Comparison of ENCODE assay signal across 9 cellular contexts in the genomic region with DNA sequence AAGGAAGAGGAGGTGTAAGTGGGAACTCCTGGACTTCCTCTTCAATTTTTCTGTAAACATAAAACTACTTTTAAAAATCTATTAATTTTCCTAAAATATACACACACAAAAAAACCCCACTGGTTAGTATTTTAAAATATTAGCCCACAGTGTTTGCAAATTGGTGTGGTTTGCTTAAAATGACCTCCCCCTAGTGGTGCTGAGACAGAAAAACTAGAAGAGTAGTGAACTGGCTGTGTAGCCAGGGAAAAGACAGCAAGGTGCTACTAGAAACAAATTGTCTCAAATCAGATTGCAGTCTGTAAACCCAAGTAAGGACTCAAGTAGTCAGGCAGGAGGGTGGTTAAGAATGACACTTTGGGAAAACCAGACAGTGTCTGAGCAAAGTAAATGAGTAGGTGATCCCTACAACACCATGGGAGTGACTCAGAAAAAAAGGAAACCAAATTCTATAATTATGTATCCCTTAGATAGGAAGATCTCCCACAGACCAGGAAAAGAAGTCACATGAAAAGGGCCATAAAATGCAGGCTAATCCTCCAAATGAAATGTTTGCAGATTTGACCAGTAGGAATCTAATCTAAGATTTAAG. TPM values are rescaled to one million over a fixed set of nuclear protein-coding genes. Genes with fewer than 3 reads are reported as not detected.
A peak's percentile ranks its signal among the peaks of the same experiment; 100 is the strongest.
DNase-seq lines count a peak whose midpoint lies in the region; ATAC-seq, FAIRE-seq and TF ChIP-seq lines count a peak whose summit lies in the region.
"Had no signal": no experiment of that assay in that cellular context is flagged by ENCODE, and none has a peak within 500 bp of the region (broad histone marks: within the 10 kb centered on the region; RNA-seq: fewer than 3 reads in every experiment).

No MANE protein-coding gene starts in this region.

- H3K4me2 ChIP-seq in KMS-11: no peak overlapping the region

- no peak overlapping the region for H3K27ac ChIP-seq in KMS-11

- CTCF ChIA-PET in activated CD4-positive, alpha-beta memory T cell treated with anti-CD3 and anti-CD28 coated beads, Interleukin-2, amount 10 ng/mL, durations not matched to agents 7 days and 5 days (lab: Charles Lee): no interaction called here

- peaks cover 7% of the 10 kb centered on the region for H3K27me3 Mint-ChIP-seq in activated T-cell treated with anti-CD3 and anti-CD28 coated beads, Interleukin-2, amount 50 U/mL, for 72 hours (ENCODE audit: low read depth)
- peaks cover 6% of the 10 kb centered on the region for H3K27me3 Mint-ChIP-seq in activated CD4-positive, alpha-beta memory T cell treated with anti-CD3 and anti-CD28 coated beads, Interleukin-2, amount 10 ng/mL, durations not matched to agents 7 days and 5 days

- no peaks in the 10 kb centered on the region for H3K79me2 ChIP-seq in KMS-11 (ENCODE audit: insufficient read depth, low read depth)

- no peaks in the 10 kb centered on the region for H3K27me3 ChIP-seq in KMS-11 (ENCODE audit: insufficient read depth, low read depth)

- no peaks in the 10 kb centered on the region for H3K9me3 Mint-ChIP-seq in activated T-cell treated with anti-CD3 and anti-CD28 coated beads, Interleukin-2, amount 50 U/mL, for 72 hours
- H3K9me3 Mint-ChIP-seq in activated CD4-positive, alpha-beta memory T cell treated with anti-CD3 and anti-CD28 coated beads, Interleukin-2, amount 10 ng/mL, durations not matched to agents 7 days and 5 days: no peaks in the 10 kb centered on the region
- H3K9me3 Mint-ChIP-seq: dendritic cell treated with granulocyte-macrophage colony-stimulating factor and Interleukin-4, amounts not matched to agents 40 ng/mL and 50 ng/mL, for 4 days had no signal

- H3K4me3 Mint-ChIP-seq in activated T-cell treated with anti-CD3 and anti-CD28 coated beads, Interleukin-2, amount 50 U/mL, for 72 hours: no peak overlapping the region
- H3K4me3 Mint-ChIP-seq in activated CD4-positive, alpha-beta memory T cell treated with anti-CD3 and anti-CD28 coated beads, Interleukin-2, amount 10 ng/mL, durations not matched to agents 7 days and 5 days: no peak overlapping the region
- H3K4me3 Mint-ChIP-seq: dendritic cell treated with granulocyte-macrophage colony-stimulating factor and Interleukin-4, amounts not matched to agents 40 ng/mL and 50 ng/mL, for 4 days had no signal

- POLR2A ChIA-PET in activated CD4-positive, alpha-beta memory T cell treated with anti-CD3 and anti-CD28 coated beads, Interleukin-2, amount 10 ng/mL, durations not matched to agents 7 days and 5 days (lab: Charles Lee): no interaction called here

- peak; percentile 68 for ATAC-seq in GM18907 (IDR thresholded peaks at IDR 0.05; ENCODE audit: unreplicated experiment)
- no peak for ATAC-seq in activated T-cell treated with anti-CD3 and anti-CD28 coated beads, Interleukin-2, amount 50 U/mL, for 72 hours (replicated peaks in 1 of 2)

- FAIRE-seq in urothelium cell line (lab: Jason Lieb, UNC) (no peak), HTR-8/SVneo (lab: Jason Lieb, UNC) (no peak)

- H3K36me3 Mint-ChIP-seq in activated T-cell treated with anti-CD3 and anti-CD28 coated beads, Interleukin-2, amount 50 U/mL, for 72 hours (ENCODE audit: insufficient read depth in 2 of 2): no peaks in the 10 kb centered on the region
- no peaks in the 10 kb centered on the region for H3K36me3 Mint-ChIP-seq in activated CD4-positive, alpha-beta memory T cell treated with anti-CD3 and anti-CD28 coated beads, Interleukin-2, amount 10 ng/mL, durations not matched to agents 7 days and 5 days (ENCODE audit: low read depth)

- no peak overlapping the region for H3K9ac ChIP-seq in KMS-11

- H3K4me3 ChIP-seq in KMS-11 (IDR thresholded peaks at IDR 0.05; ENCODE audit: insufficient read depth, low read depth, low read length): no peak overlapping the region

- no peaks in the 10 kb centered on the region for H4K20me1 ChIP-seq in KMS-11 (ENCODE audit: insufficient read depth)

- H3K4me1 Mint-ChIP-seq in activated T-cell treated with anti-CD3 and anti-CD28 coated beads, Interleukin-2, amount 50 U/mL, for 72 hours (ENCODE audit: low read depth): no peaks in the 10 kb centered on the region
- no peaks in the 10 kb centered on the region for H3K4me1 Mint-ChIP-seq in activated CD4-positive, alpha-beta memory T cell treated with anti-CD3 and anti-CD28 coated beads, Interleukin-2, amount 10 ng/mL, durations not matched to agents 7 days and 5 days

- TF ChIP-seq CTCF in KMS-11 (conservative IDR thresholded peaks at IDR 0.05; ENCODE audit: low read depth, low read length): peak; percentile 82

- H3K36me3 ChIP-seq in KMS-11 (ENCODE audit: insufficient read depth): no peaks in the 10 kb centered on the region

- peaks cover 11% of the 10 kb centered on the region for H3K4me1 ChIP-seq in KMS-11 (ENCODE audit: low read depth, poor library complexity, severe bottlenecking)

- no peak overlapping the region for H2AFZ ChIP-seq in KMS-11 (ENCODE audit: low read depth)

- H3K27ac Mint-ChIP-seq in activated T-cell treated with anti-CD3 and anti-CD28 coated beads, Interleukin-2, amount 50 U/mL, for 72 hours: no peak overlapping the region
- H3K27ac Mint-ChIP-seq in activated CD4-positive, alpha-beta memory T cell treated with anti-CD3 and anti-CD28 coated beads, Interleukin-2, amount 10 ng/mL, durations not matched to agents 7 days and 5 days: no peak overlapping the region
- H3K27ac Mint-ChIP-seq: dendritic cell treated with granulocyte-macrophage colony-stimulating factor and Interleukin-4, amounts not matched to agents 40 ng/mL and 50 ng/mL, for 4 days had no signal

- DNase-seq in AG08395 (ENCODE audit: low spot score) (peak; percentile 2), dermis blood vessel endothelial cell (peak; percentile 22), urothelium cell line (ENCODE audit: low spot score) (peak; percentile 27), HTR-8/SVneo (ENCODE audit: insufficient read length, low spot score) (no peak)
- no peak for DNase-seq in activated T-cell treated with anti-CD3 and anti-CD28 coated beads, Interleukin-2, amount 50 U/mL, for 72 hours
- DNase-seq in activated CD4-positive, alpha-beta memory T cell treated with anti-CD3 and anti-CD28 coated beads, Interleukin-2, amount 10 ng/mL, durations not matched to agents 7 days and 5 days: no peak

RNA-seq across cellular contexts. Expression of gene AMTN, which starts 26.0 kb away (rescaled TPM):
- not detected in 2 replicates for total RNA-seq in dermis blood vessel endothelial cell
- total RNA-seq in activated T-cell treated with anti-CD3 and anti-CD28 coated beads, Interleukin-2, amount 50 U/mL, for 72 hours: not detected
- not detected for total RNA-seq in activated CD4-positive, alpha-beta memory T cell treated with anti-CD3 and anti-CD28 coated beads, Interleukin-2, amount 10 ng/mL, durations not matched to agents 7 days and 5 days

RNA-seq across cellular contexts. Expression of gene AMBN, which starts 47.7 kb away (rescaled TPM):
- not detected in 2 replicates for total RNA-seq in dermis blood vessel endothelial cell
- total RNA-seq in activated T-cell treated with anti-CD3 and anti-CD28 coated beads, Interleukin-2, amount 50 U/mL, for 72 hours: not detected
- total RNA-seq in activated CD4-positive, alpha-beta memory T cell treated with anti-CD3 and anti-CD28 coated beads, Interleukin-2, amount 10 ng/mL, durations not matched to agents 7 days and 5 days: not detected

Comparison
In these comparisons a context has a peak if more than half of its experiments do, and no peak if none do; other contexts are left out.
1. DNase-seq: peak in AG08395 (single experiment), dermis blood vessel endothelial cell (single experiment) and urothelium cell line (single experiment); none in activated T-cell treated with anti-CD3 and anti-CD28 coated beads, Interleukin-2, amount 50 U/mL, for 72 hours (0 of 2), HTR-8/SVneo (single experiment) and activated CD4-positive, alpha-beta memory T cell treated with anti-CD3 and anti-CD28 coated beads, Interleukin-2, amount 10 ng/mL, durations not matched to agents 7 days and 5 days (single experiment).